Comparison of ENCODE assay signal across 9 cellular contexts in the genomic region with DNA sequence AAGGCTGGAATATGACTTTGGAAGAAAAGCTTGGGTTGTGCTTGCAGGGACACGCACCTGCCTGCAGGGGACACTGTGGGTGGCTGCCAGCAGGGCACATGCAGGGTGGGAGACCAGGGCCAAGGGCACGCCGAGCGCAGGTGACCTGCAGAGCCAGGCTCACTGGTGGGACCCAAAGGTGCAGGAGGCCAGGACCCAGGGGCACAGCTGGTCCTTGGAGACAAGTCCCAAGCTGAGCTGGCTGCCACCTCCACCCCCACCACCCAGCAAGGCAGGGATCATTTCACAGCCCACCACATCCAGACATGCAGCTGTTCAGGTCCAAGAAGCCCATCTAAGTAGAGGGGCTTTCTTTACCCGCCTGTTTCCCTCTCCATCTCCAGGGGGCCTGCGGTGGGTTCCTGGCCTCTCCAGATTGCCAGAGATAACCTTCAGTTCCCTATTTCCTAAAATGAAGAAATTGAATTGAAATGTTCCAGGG. TPM values are rescaled to one million over a fixed set of nuclear protein-coding genes. Genes with fewer than 3 reads are reported as not detected.
DNase-seq lines count a peak whose midpoint lies in the region; ATAC-seq and TF ChIP-seq lines count a peak whose summit lies in the region.
"Had no signal": no experiment of that assay in that cellular context is flagged by ENCODE, and none has a peak within 500 bp of the region (broad histone marks: within the 10 kb centered on the region; RNA-seq: fewer than 3 reads in every experiment).

No MANE protein-coding gene starts in this region.

- H2AFZ ChIP-seq in SK-N-SH (ENCODE audit: low read depth) (no peak overlapping the region), PC-3 (ENCODE audit: low read length) (no peak overlapping the region)

- CTCF ChIA-PET in SK-N-SH (lab: Yijun Ruan, JAX) (interaction anchor here (0.6 to 3.3 kb wide), 18 partner anchors 11 to 771 kb away, joined by 3 to 59 read pairs (median 5); a partner anchor contains a TSS), PC-3 (lab: Charles Lee) (interaction anchor here (0.6 to 1.6 kb wide), 4 partner anchors 13 to 206 kb away, joined by 3 to 10 read pairs (median 4); no protein-coding TSS in a partner anchor)

- no peaks in the 10 kb centered on the region for H3K36me3 Mint-ChIP-seq in stimulated activated memory B cell treated with anti-CD40 and anti-IgM and Interleukin-4, amounts not matched to agents 10 μg/mL and 1 μg/mL and 100 μg/mL, for 72 hours
- H3K36me3 Mint-ChIP-seq: activated naive CD4-positive, alpha-beta T cell treated with anti-CD3 and anti-CD28 coated beads, Interleukin-2, amount 50 U/mL, for 24 hours had no signal

- no peaks in the 10 kb centered on the region for H3K9me3 Mint-ChIP-seq in stimulated activated memory B cell treated with anti-CD40 and anti-IgM and Interleukin-4, amounts not matched to agents 10 μg/mL and 1 μg/mL and 100 μg/mL, for 72 hours
- H3K9me3 Mint-ChIP-seq: activated naive CD4-positive, alpha-beta T cell treated with anti-CD3 and anti-CD28 coated beads, Interleukin-2, amount 50 U/mL, for 24 hours had no signal

- peaks cover 63% of the 10 kb centered on the region for H3K4me1 Mint-ChIP-seq in stimulated activated memory B cell treated with anti-CD40 and anti-IgM and Interleukin-4, amounts not matched to agents 10 μg/mL and 1 μg/mL and 100 μg/mL, for 72 hours

- no peaks in the 10 kb centered on the region for H3K9me3 ChIP-seq in SK-N-SH
- H3K9me3 ChIP-seq in PC-3 (ENCODE audit: low read length), result no peaks in the 10 kb centered on the region

- no peaks in the 10 kb centered on the region for H3K36me3 ChIP-seq in SK-N-SH (replicated peaks in 1 of 2; ENCODE audit: control insufficient read depth in 1 of 2, insufficient read depth in 2 of 2, low read length in 1 of 2)
- no peaks in the 10 kb centered on the region for H3K36me3 ChIP-seq in PC-3 (ENCODE audit: low read depth, low read length)

- H3K27me3 Mint-ChIP-seq in stimulated activated memory B cell treated with anti-CD40 and anti-IgM and Interleukin-4, amounts not matched to agents 10 μg/mL and 1 μg/mL and 100 μg/mL, for 72 hours, result no peaks in the 10 kb centered on the region
- H3K27me3 Mint-ChIP-seq: activated naive CD4-positive, alpha-beta T cell treated with anti-CD3 and anti-CD28 coated beads, Interleukin-2, amount 50 U/mL, for 24 hours had no signal

- intact Hi-C loops in PC-3 (cut with micrococcal nuclease), result loop anchor here (10.0 kb wide), 1 partner anchor 79 kb away; no protein-coding TSS in a partner anchor

- 76% methylated on average over 5 of the region's 6 CpGs for WGBS in SK-N-SH (ENCODE audit: low lambda C conversion rate)

- H3K9me2 ChIP-seq in SK-N-SH (no peaks in the 10 kb centered on the region), PC-3 (replicated peaks; ENCODE audit: low read length) (no peaks in the 10 kb centered on the region)

- peak; percentile 77 for DNase-seq in SK-N-SH
- DNase-seq in PC-3, result no peak
- no peak for DNase-seq in fibroblast of mammary gland (ENCODE audit: low read depth)
- no peak for DNase-seq in GM03348 (ENCODE audit: low spot score)
- no peak for DNase-seq in NCI-H2171 (lab: John Stamatoyannopoulos, UW)

- no peak overlapping the region for H3K4me3 ChIP-seq in SK-N-SH (ENCODE audit: low read depth in 2 of 2, low read length in 1 of 2)
- H3K4me3 ChIP-seq in PC-3 (ENCODE audit: low read length), result no peak overlapping the region
- H3K4me3 ChIP-seq in fibroblast of mammary gland (ENCODE audit: control insufficient read depth, low read depth, low read length), result no peak overlapping the region

- peak overlapping the region; percentile 88 for H3K27ac Mint-ChIP-seq in stimulated activated memory B cell treated with anti-CD40 and anti-IgM and Interleukin-4, amounts not matched to agents 10 μg/mL and 1 μg/mL and 100 μg/mL, for 72 hours
- H3K27ac Mint-ChIP-seq: activated naive CD4-positive, alpha-beta T cell treated with anti-CD3 and anti-CD28 coated beads, Interleukin-2, amount 50 U/mL, for 24 hours had no signal

- H3K4me1 ChIP-seq in SK-N-SH (ENCODE audit: control insufficient read depth in 1 of 2, insufficient read depth in 2 of 2, low read depth in 1 of 2, low read length in 1 of 2) (peaks cover 4 to 24% of the 10 kb centered on the region in 2 experiments; a peak in 3 of 4 replicates), PC-3 (ENCODE audit: insufficient read depth, low read length) (peaks cover 31% of the 10 kb centered on the region)

- ATAC-seq in SK-N-SH treated with all-trans-retinoic acid at 6 μM for 48 hours (no peak), PC-3 (no peak), GM18511 (IDR thresholded peaks at IDR 0.05; ENCODE audit: unreplicated experiment) (no peak)
- ATAC-seq in stimulated activated memory B cell treated with anti-CD40 and anti-IgM and Interleukin-4, amounts not matched to agents 10 μg/mL and 1 μg/mL and 100 μg/mL, for 72 hours, result no peak

- H3F3A ChIP-seq in SK-N-SH (replicated peaks; ENCODE audit: insufficient read depth) (peaks cover 53% of the 10 kb centered on the region), PC-3 (ENCODE audit: low read length, unreplicated experiment) (no peaks in the 10 kb centered on the region)

- H3K27ac ChIP-seq in SK-N-SH (ENCODE audit: low read depth in 2 of 2, low read length in 1 of 2) (peak overlapping the region in 1 of 2 experiments; percentile 99; a peak in 1 of 4 replicates), PC-3 (ENCODE audit: low read length) (no peak overlapping the region)

- no TSS peak for BruUV-seq in PC-3 (replicated peaks; lab: Mats Ljungman, UMichigan)

- H4K20me1 ChIP-seq in SK-N-SH (ENCODE audit: insufficient read depth) (no peaks in the 10 kb centered on the region), PC-3 (ENCODE audit: low read length) (no peaks in the 10 kb centered on the region)

- no peak overlapping the region for H3K9ac ChIP-seq in SK-N-SH
- H3K9ac ChIP-seq in PC-3 (ENCODE audit: low read length), result no peak overlapping the region

- peak; percentile 52 for TF ChIP-seq RAD21 in SK-N-SH (IDR thresholded peaks at IDR 0.05; ENCODE audit: low read length)

- no peaks in the 10 kb centered on the region for H3K27me3 ChIP-seq in SK-N-SH (ENCODE audit: insufficient read depth)
- H3K27me3 ChIP-seq in PC-3 (ENCODE audit: low read length), result no peaks in the 10 kb centered on the region

- H3K79me2 ChIP-seq in SK-N-SH (ENCODE audit: insufficient read depth) (no peaks in the 10 kb centered on the region), PC-3 (ENCODE audit: low read length) (no peaks in the 10 kb centered on the region)

- TF ChIP-seq EP300 in SK-N-SH (IDR thresholded peaks at IDR 0.05; ENCODE audit: borderline replicate concordance in 1 of 2, low read depth in 1 of 2, low read length in 1 of 2), result no peak

- POLR2A ChIA-PET in SK-N-SH (lab: Yijun Ruan, JAX) (no interaction called here), PC-3 (lab: Charles Lee; ENCODE audit: unreplicated experiment) (no interaction called here)

- no peak overlapping the region for H3K4me3 Mint-ChIP-seq in stimulated activated memory B cell treated with anti-CD40 and anti-IgM and Interleukin-4, amounts not matched to agents 10 μg/mL and 1 μg/mL and 100 μg/mL, for 72 hours
- H3K4me3 Mint-ChIP-seq: activated naive CD4-positive, alpha-beta T cell treated with anti-CD3 and anti-CD28 coated beads, Interleukin-2, amount 50 U/mL, for 24 hours had no signal

- peak; percentile 72 for TF ChIP-seq CTCF in SK-N-SH (IDR thresholded peaks at IDR 0.05)
- TF ChIP-seq CTCF in PC-3 (conservative IDR thresholded peaks at IDR 0.05; ENCODE audit: low read depth, low read length), result peak; percentile 54
- peak; percentile 53 for TF ChIP-seq CTCF in fibroblast of mammary gland (conservative IDR thresholded peaks at IDR 0.05; ENCODE audit: control insufficient read depth, insufficient read depth, low read depth, low read length)

- no peak overlapping the region for H3K4me2 ChIP-seq in SK-N-SH
- no peak overlapping the region for H3K4me2 ChIP-seq in PC-3 (ENCODE audit: low read length)

TF ChIP-seq in SK-N-SH, 30 proteins besides CTCF, POLR2A, EP300 and RAD21:
- no peak for TF ChIP-seq RCOR1 (IDR thresholded peaks at IDR 0.05; ENCODE audit: low read length)
- TF ChIP-seq SMC3 (IDR thresholded peaks at IDR 0.05; ENCODE audit: low read depth, low read length), result peak; percentile 56

TF ChIP-seq in SK-N-SH treated with all-trans-retinoic acid at 6 μM for 48 hours, 23 proteins besides CTCF, POLR2A, EP300 and RAD21 (continues in another document):
- TF ChIP-seq, protein P1, sequence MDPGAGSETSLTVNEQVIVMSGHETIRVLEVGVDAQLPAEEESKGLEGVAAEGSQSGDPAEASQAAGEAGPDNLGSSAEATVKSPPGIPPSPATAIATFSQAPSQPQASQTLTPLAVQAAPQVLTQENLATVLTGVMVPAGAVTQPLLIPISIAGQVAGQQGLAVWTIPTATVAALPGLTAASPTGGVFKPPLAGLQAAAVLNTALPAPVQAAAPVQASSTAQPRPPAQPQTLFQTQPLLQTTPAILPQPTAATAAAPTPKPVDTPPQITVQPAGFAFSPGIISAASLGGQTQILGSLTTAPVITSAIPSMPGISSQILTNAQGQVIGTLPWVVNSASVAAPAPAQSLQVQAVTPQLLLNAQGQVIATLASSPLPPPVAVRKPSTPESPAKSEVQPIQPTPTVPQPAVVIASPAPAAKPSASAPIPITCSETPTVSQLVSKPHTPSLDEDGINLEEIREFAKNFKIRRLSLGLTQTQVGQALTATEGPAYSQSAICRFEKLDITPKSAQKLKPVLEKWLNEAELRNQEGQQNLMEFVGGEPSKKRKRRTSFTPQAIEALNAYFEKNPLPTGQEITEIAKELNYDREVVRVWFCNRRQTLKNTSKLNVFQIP (CRISPR knock-in tag; IDR thresholded peaks at IDR 0.05; ENCODE audit: borderline replicate concordance, low read depth), result no peak
- TF ChIP-seq, protein P2, sequence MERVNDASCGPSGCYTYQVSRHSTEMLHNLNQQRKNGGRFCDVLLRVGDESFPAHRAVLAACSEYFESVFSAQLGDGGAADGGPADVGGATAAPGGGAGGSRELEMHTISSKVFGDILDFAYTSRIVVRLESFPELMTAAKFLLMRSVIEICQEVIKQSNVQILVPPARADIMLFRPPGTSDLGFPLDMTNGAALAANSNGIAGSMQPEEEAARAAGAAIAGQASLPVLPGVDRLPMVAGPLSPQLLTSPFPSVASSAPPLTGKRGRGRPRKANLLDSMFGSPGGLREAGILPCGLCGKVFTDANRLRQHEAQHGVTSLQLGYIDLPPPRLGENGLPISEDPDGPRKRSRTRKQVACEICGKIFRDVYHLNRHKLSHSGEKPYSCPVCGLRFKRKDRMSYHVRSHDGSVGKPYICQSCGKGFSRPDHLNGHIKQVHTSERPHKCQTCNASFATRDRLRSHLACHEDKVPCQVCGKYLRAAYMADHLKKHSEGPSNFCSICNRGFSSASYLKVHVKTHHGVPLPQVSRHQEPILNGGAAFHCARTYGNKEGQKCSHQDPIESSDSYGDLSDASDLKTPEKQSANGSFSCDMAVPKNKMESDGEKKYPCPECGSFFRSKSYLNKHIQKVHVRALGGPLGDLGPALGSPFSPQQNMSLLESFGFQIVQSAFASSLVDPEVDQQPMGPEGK (CRISPR knock-in tag; IDR thresholded peaks at IDR 0.05; ENCODE audit: borderline replicate concordance), result no peak

RNA-seq across cellular contexts. Expression of a gene that starts 13.8 kb away (rescaled TPM):
- polyA plus RNA-seq in SK-N-SH (2012; rRNA removed), result 9.6 and 14.3 TPM in 2 replicates
- polyA plus RNA-seq in SK-N-SH (2012; cell fraction: cytosol; rRNA removed), result 8.6 and 11.9 TPM in 2 replicates
- 19.0 and 26.1 TPM in 2 replicates for polyA plus RNA-seq in SK-N-SH (2012; cell fraction: nucleus; rRNA removed)
- 26.2 and 33.8 TPM in 2 replicates for total RNA-seq in PC-3 (2014; rRNA removed)

RNA-seq across cellular contexts. Expression of a gene that starts 21.2 kb away (rescaled TPM):
- 31.2 and 36.1 TPM in 2 replicates for polyA plus RNA-seq in SK-N-SH (2012; rRNA removed)
- polyA plus RNA-seq in SK-N-SH (2012; cell fraction: cytosol; rRNA removed), result 28.8 and 34.3 TPM in 2 replicates
- polyA plus RNA-seq in SK-N-SH (2012; cell fraction: nucleus; rRNA removed), result 14.6 and 17.1 TPM in 2 replicates
- total RNA-seq in PC-3 (2014; rRNA removed), result 57.4 and 60.4 TPM in 2 replicates
